ENCODE assay signal across 8 cellular contexts in the genomic region with DNA sequence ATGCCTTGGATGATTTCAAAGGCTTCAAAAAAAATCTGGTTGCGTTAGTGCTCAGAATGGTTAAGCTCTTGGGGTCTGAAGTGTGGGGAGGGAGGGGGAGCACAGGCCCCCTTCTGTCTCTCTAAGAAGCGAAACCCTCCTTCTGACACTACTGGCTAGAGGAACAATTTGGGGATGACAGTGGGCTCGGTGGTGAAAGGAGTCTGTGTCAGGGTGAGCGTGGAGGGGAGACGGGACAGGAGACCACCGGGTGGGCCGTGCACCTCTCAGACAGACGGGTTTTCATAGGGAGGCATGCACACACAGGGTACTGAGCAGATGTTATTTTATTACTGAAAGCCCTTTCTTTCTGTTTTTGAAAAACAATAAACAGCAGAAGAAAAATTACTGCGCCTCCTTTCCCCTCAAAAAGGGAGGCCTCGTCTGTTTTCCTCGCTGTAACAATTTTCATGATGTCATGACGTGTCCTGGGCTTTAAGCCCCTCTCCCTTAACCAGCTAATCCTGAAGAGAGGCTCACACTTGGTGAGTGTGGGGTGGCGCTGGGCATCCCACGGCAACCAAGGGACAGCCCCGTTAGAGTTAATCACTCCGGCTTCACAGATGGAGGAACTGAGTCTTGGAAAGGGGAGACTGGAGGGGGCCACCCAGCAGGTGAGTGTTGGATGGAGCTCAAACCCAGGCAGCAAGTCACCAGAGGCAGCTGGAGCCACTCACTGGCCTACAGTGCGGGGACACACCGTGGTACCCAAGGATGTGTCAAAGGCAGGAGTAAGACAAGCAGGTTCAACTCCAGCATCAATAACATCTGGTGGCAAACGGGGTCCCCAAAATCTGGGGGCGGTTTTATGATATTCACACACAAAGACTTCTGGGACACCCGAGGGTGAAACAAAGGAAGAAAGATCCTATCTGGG. TPM values are rescaled to one million over a fixed set of nuclear protein-coding genes. Genes with fewer than 3 reads are reported as not detected.
A peak's percentile ranks its signal among the peaks of the same experiment; 100 is the strongest.
DNase-seq lines count a peak whose midpoint lies in the region; ATAC-seq, FAIRE-seq and TF ChIP-seq lines count a peak whose summit lies in the region.

No MANE protein-coding gene starts in this region.

- intact Hi-C loops in lower lobe of right lung (cut with DNase I) (no loop called here), mucosa of descending colon (cut with DNase I, micrococcal nuclease) (no loop called here), posterior vena cava (cut with DNase I) (no loop called here)

- H3K27ac ChIP-seq in WERI-Rb-1 (peak overlapping the region; percentile 83), lower lobe of right lung (peak overlapping the region; percentile 51)

- peak overlapping the region; percentile 38 for H3K4me3 ChIP-seq in WERI-Rb-1 (ENCODE audit: low read depth, low read length)
- H3K4me3 ChIP-seq in lower lobe of right lung, result peak overlapping the region; percentile 23
- H3K4me3 ChIP-seq in mucosa of descending colon, result no peak overlapping the region

- DNase-seq in GM10248 (ENCODE audit: extremely low spot score) (peak; percentile 39), WERI-Rb-1 (peak; percentile 56), lower lobe of right lung (no peak), mucosa of descending colon (no peak), D721Med (ENCODE audit: insufficient read length, low spot score) (no peak), putamen (ENCODE audit: low spot score) (no peak), posterior vena cava (ENCODE audit: low spot score) (no peak)

- peaks cover 67% of the 10 kb centered on the region for H3K36me3 ChIP-seq in WERI-Rb-1
- peaks cover 69% of the 10 kb centered on the region for H3K36me3 ChIP-seq in lower lobe of right lung
- H3K36me3 ChIP-seq in mucosa of descending colon (ENCODE audit: low read depth), result no peaks in the 10 kb centered on the region

- ATAC-seq in GM21723 (IDR thresholded peaks at IDR 0.05; ENCODE audit: unreplicated experiment) (peak; percentile 13), lower lobe of right lung (no peak), mucosa of descending colon (no peak)

- FAIRE-seq in D721Med (lab: Jason Lieb, UNC), result no peak

- POLR2A ChIA-PET in GM10248 (lab: Yijun Ruan, JAX), result interaction anchor here (0.6 kb wide), 1 partner anchor 51 kb away, joined by 6 read pairs; no protein-coding TSS in a partner anchor

- CTCF ChIA-PET in GM10248 (lab: Yijun Ruan, JAX), result interaction anchor here (0.7 to 1.9 kb wide), 2 partner anchors 11 to 19 kb away, joined by 3 to 7 read pairs; no protein-coding TSS in a partner anchor

- TF ChIP-seq CTCF in GM10248 (IDR thresholded peaks at IDR 0.05; ENCODE audit: control extremely low read depth, extremely low read depth, low read depth, missing control alignments), result no peak
- no peak for TF ChIP-seq CTCF in WERI-Rb-1 (IDR thresholded peaks at IDR 0.05; ENCODE audit: low read depth, low read length)
- TF ChIP-seq CTCF in lower lobe of right lung (IDR thresholded peaks at IDR 0.05), result no peak
- TF ChIP-seq CTCF in mucosa of descending colon (IDR thresholded peaks at IDR 0.05), result no peak
- no peak for TF ChIP-seq CTCF in D721Med (IDR thresholded peaks at IDR 0.05; ENCODE audit: insufficient read depth, missing control alignments)

- H3K9me3 ChIP-seq in WERI-Rb-1 (ENCODE audit: severe bottlenecking), result no peaks in the 10 kb centered on the region
- H3K9me3 ChIP-seq in lower lobe of right lung, result no peaks in the 10 kb centered on the region
- no peaks in the 10 kb centered on the region for H3K9me3 ChIP-seq in mucosa of descending colon

- H3K27me3 ChIP-seq in WERI-Rb-1 (ENCODE audit: insufficient read depth, low read depth, severe bottlenecking) (no peaks in the 10 kb centered on the region), lower lobe of right lung (ENCODE audit: low read depth) (no peaks in the 10 kb centered on the region)

- H3K4me1 ChIP-seq in lower lobe of right lung, result peaks cover 20% of the 10 kb centered on the region
- peaks cover 11% of the 10 kb centered on the region for H3K4me1 ChIP-seq in mucosa of descending colon (ENCODE audit: low read depth)

RNA-seq across cellular contexts. Expression of a gene that starts 53.4 kb away (rescaled TPM):
- total RNA-seq in lower lobe of right lung, result 33.3 TPM
- 10 to 100 TPM; 11.9 to 38.1 (median 32.1) TPM for total RNA-seq in mucosa of descending colon
- 10 to 100 TPM in 1 of 2 donors, 1 to 10 TPM in 1; 4.6 to 13.2 TPM for total RNA-seq in posterior vena cava

Comparison
In these comparisons a context has a peak if more than half of its experiments do, and no peak if none do; other contexts are left out.
1. DNase-seq: peak in GM10248 (single experiment) and WERI-Rb-1 (single experiment); none in lower lobe of right lung (single experiment), mucosa of descending colon (0 of 3), D721Med (single experiment), putamen (single experiment) and posterior vena cava (single experiment).